Comparison of ENCODE assay signal across 26 cellular contexts in genomic region chr5:76332620-76333170, GRCh38.
A peak's percentile ranks its signal among the peaks of the same experiment; 100 is the strongest.
DNase-seq lines count a peak whose midpoint lies in the region; ATAC-seq and TF ChIP-seq lines count a peak whose summit lies in the region.
"Had no signal": no experiment of that assay in that cellular context is flagged by ENCODE, and none has a peak within 500 bp of the region (broad histone marks: within the 10 kb centered on the region; RNA-seq: fewer than 3 reads in every experiment).

No MANE protein-coding gene starts in this region.

- H3K4me3 ChIP-seq in esophagus squamous epithelium: no peak overlapping the region
- no peak overlapping the region for H3K4me3 ChIP-seq in brain microvascular endothelial cell (ENCODE audit: low read depth, low read length)
- H3K4me3 ChIP-seq: HAP-1, lower lobe of right lung, MG63, Peyer's patch, prostate gland, skin epidermis, tibial nerve had no signal

- no peaks in the 10 kb centered on the region for H3K9me3 Mint-ChIP-seq in activated naive CD8-positive, alpha-beta T cell treated with anti-CD3 and anti-CD28 coated beads, Interleukin-2, amount 50 U/mL, for 24 hours
- H3K9me3 Mint-ChIP-seq in activated naive CD8-positive, alpha-beta T cell treated with anti-CD3 and anti-CD28 coated beads for 36 hours: no peaks in the 10 kb centered on the region
- H3K9me3 Mint-ChIP-seq: activated naive CD4-positive, alpha-beta T cell treated with anti-CD3 and anti-CD28 coated beads, Interleukin-2, amount 50 U/mL, for 24 hours; IgD-negative memory B cell; stimulated activated naive B cell treated with anti-CD40 and anti-IgM and Interleukin-4, amounts not matched to agents 10 μg/mL and 1 μg/mL and 100 μg/mL, for 72 hours had no signal

- H3K27ac Mint-ChIP-seq in activated naive CD8-positive, alpha-beta T cell treated with anti-CD3 and anti-CD28 coated beads, Interleukin-2, amount 50 U/mL, for 24 hours: no peak overlapping the region
- no peak overlapping the region for H3K27ac Mint-ChIP-seq in activated naive CD8-positive, alpha-beta T cell treated with anti-CD3 and anti-CD28 coated beads for 36 hours
- H3K27ac Mint-ChIP-seq: activated naive CD4-positive, alpha-beta T cell treated with anti-CD3 and anti-CD28 coated beads, Interleukin-2, amount 50 U/mL, for 24 hours; IgD-negative memory B cell; stimulated activated naive B cell treated with anti-CD40 and anti-IgM and Interleukin-4, amounts not matched to agents 10 μg/mL and 1 μg/mL and 100 μg/mL, for 72 hours had no signal

- H3K27ac ChIP-seq in esophagus squamous epithelium: no peak overlapping the region
- H3K27ac ChIP-seq in brain microvascular endothelial cell: no peak overlapping the region
- H3K27ac ChIP-seq: lower lobe of right lung, neutrophil, Peyer's patch, prostate gland, tibial nerve had no signal

- no peaks in the 10 kb centered on the region for H3K36me3 Mint-ChIP-seq in activated naive CD8-positive, alpha-beta T cell treated with anti-CD3 and anti-CD28 coated beads, Interleukin-2, amount 50 U/mL, for 24 hours (ENCODE audit: low read depth)
- H3K36me3 Mint-ChIP-seq in activated naive CD8-positive, alpha-beta T cell treated with anti-CD3 and anti-CD28 coated beads for 36 hours: no peaks in the 10 kb centered on the region
- H3K36me3 Mint-ChIP-seq: activated naive CD4-positive, alpha-beta T cell treated with anti-CD3 and anti-CD28 coated beads, Interleukin-2, amount 50 U/mL, for 24 hours; IgD-negative memory B cell; stimulated activated naive B cell treated with anti-CD40 and anti-IgM and Interleukin-4, amounts not matched to agents 10 μg/mL and 1 μg/mL and 100 μg/mL, for 72 hours had no signal

- in situ Hi-C loops in brain microvascular endothelial cell (cut with HindIII; ENCODE audit: low pct_ligation_motif_present, low sequenced_read_pairs): no loop called here

- ATAC-seq in activated naive CD8-positive, alpha-beta T cell treated with anti-CD3 and anti-CD28 coated beads, Interleukin-2, amount 50 U/mL, for 24 hours: peak; percentile 43
- ATAC-seq in stimulated activated naive CD8-positive, alpha-beta T cell treated with anti-CD3 and anti-CD28 coated beads, Interleukin-15, Interleukin-2, amounts not matched to agents 100 U/mL and 50 U/mL, for 24 hours: peak; percentile 32
- ATAC-seq: lower lobe of right lung; stimulated activated naive B cell treated with anti-CD40 and anti-IgM and Interleukin-4, amounts not matched to agents 10 μg/mL and 1 μg/mL and 100 μg/mL, for 72 hours had no signal

- no peak overlapping the region for H3K4me3 Mint-ChIP-seq in activated naive CD8-positive, alpha-beta T cell treated with anti-CD3 and anti-CD28 coated beads, Interleukin-2, amount 50 U/mL, for 24 hours
- H3K4me3 Mint-ChIP-seq in activated naive CD8-positive, alpha-beta T cell treated with anti-CD3 and anti-CD28 coated beads for 36 hours: no peak overlapping the region
- H3K4me3 Mint-ChIP-seq: activated naive CD4-positive, alpha-beta T cell treated with anti-CD3 and anti-CD28 coated beads, Interleukin-2, amount 50 U/mL, for 24 hours; IgD-negative memory B cell; stimulated activated naive B cell treated with anti-CD40 and anti-IgM and Interleukin-4, amounts not matched to agents 10 μg/mL and 1 μg/mL and 100 μg/mL, for 72 hours had no signal

- H3K4me1 Mint-ChIP-seq in activated naive CD8-positive, alpha-beta T cell treated with anti-CD3 and anti-CD28 coated beads, Interleukin-2, amount 50 U/mL, for 24 hours: peaks cover 19% of the 10 kb centered on the region
- H3K4me1 Mint-ChIP-seq in activated naive CD8-positive, alpha-beta T cell treated with anti-CD3 and anti-CD28 coated beads for 36 hours: peaks cover 24% of the 10 kb centered on the region
- H3K4me1 Mint-ChIP-seq: stimulated activated naive B cell treated with anti-CD40 and anti-IgM and Interleukin-4, amounts not matched to agents 10 μg/mL and 1 μg/mL and 100 μg/mL, for 72 hours had no signal

- no peaks in the 10 kb centered on the region for H3K27me3 ChIP-seq in esophagus squamous epithelium
- peaks cover 1% of the 10 kb centered on the region for H3K27me3 ChIP-seq in brain microvascular endothelial cell (replicated peaks)
- H3K27me3 ChIP-seq: neutrophil, Peyer's patch, tibial nerve had no signal

- H3K36me3 ChIP-seq in esophagus squamous epithelium: no peaks in the 10 kb centered on the region
- no peaks in the 10 kb centered on the region for H3K36me3 ChIP-seq in brain microvascular endothelial cell (replicated peaks)
- H3K36me3 ChIP-seq: HAP-1, lower lobe of right lung, MG63, neutrophil, Peyer's patch, prostate gland, tibial nerve had no signal

- no peaks in the 10 kb centered on the region for H3K27me3 Mint-ChIP-seq in activated naive CD8-positive, alpha-beta T cell treated with anti-CD3 and anti-CD28 coated beads, Interleukin-2, amount 50 U/mL, for 24 hours
- H3K27me3 Mint-ChIP-seq in activated naive CD8-positive, alpha-beta T cell treated with anti-CD3 and anti-CD28 coated beads for 36 hours: no peaks in the 10 kb centered on the region
- H3K27me3 Mint-ChIP-seq: activated naive CD4-positive, alpha-beta T cell treated with anti-CD3 and anti-CD28 coated beads, Interleukin-2, amount 50 U/mL, for 24 hours; stimulated activated naive B cell treated with anti-CD40 and anti-IgM and Interleukin-4, amounts not matched to agents 10 μg/mL and 1 μg/mL and 100 μg/mL, for 72 hours had no signal

- no peak for TF ChIP-seq CTCF in esophagus squamous epithelium (IDR thresholded peaks at IDR 0.05)
- TF ChIP-seq CTCF in brain microvascular endothelial cell (IDR thresholded peaks at IDR 0.05; ENCODE audit: low read depth, low read length, missing control alignments): no peak

- WGBS in esophagus squamous epithelium, 2 donors: 75 to 89% methylated on average over 2 of the region's 2 CpGs

- no peak for DNase-seq in activated naive CD8-positive, alpha-beta T cell treated with anti-CD3 and anti-CD28 coated beads, Interleukin-2, amount 50 U/mL, for 24 hours
- no peak for DNase-seq in activated naive CD8-positive, alpha-beta T cell treated with anti-CD3 and anti-CD28 coated beads for 36 hours
- DNase-seq in RPMI7951 (ENCODE audit: low read depth) (peak; percentile 1), foreskin melanocyte (peak; percentile 96), SW480 (ENCODE audit: low spot score) (no peak), esophagus squamous epithelium (lab: John Stamatoyannopoulos, UW) (no peak), brain microvascular endothelial cell (no peak)
- DNase-seq in stimulated activated naive CD8-positive, alpha-beta T cell treated with anti-CD3 and anti-CD28 coated beads, Interleukin-15, Interleukin-2, amounts not matched to agents 100 U/mL and 50 U/mL, for 24 hours: no peak
- DNase-seq: activated CD4-positive, CD25-positive, alpha-beta regulatory T cell treated with anti-CD3 and anti-CD28 coated beads, Interleukin-2, amount 50 U/mL, for 72 hours; cerebellar nuclear complex; islet precursor cell; lower lobe of right lung; MG63; NCI-H1436; NCI-H510A; stimulated activated CD4-positive, alpha-beta T cell treated with anti-CD3 and anti-CD28 coated beads, Interleukin-2, amount 100 ng/mL, for 24 hours; stimulated activated naive B cell treated with anti-CD40 and anti-IgM and Interleukin-4, amounts not matched to agents 10 μg/mL and 1 μg/mL and 100 μg/mL, for 72 hours; T-helper 9 cell had no signal

- peaks cover 0 to 10% (median 0%) of the 10 kb centered on the region in 3 donors for H3K4me1 ChIP-seq in esophagus squamous epithelium
- H3K4me1 ChIP-seq: HAP-1, lower lobe of right lung, prostate gland had no signal

- TF ChIP-seq POLR2A in esophagus squamous epithelium (IDR thresholded peaks at IDR 0.05): no peak

- intact Hi-C loops in esophagus squamous epithelium (cut with DNase I): no loop called here

- no peaks in the 10 kb centered on the region for H3K9me3 ChIP-seq in esophagus squamous epithelium
- H3K9me3 ChIP-seq: HAP-1, lower lobe of right lung, MG63, neutrophil, Peyer's patch, prostate gland, tibial nerve had no signal

Comparison
In these comparisons a context has a peak if more than half of its experiments do, and no peak if none do; other contexts are left out.
1. DNase-seq: peak in RPMI7951 (single experiment) and foreskin melanocyte (single experiment); none in activated naive CD8-positive, alpha-beta T cell treated with anti-CD3 and anti-CD28 coated beads, Interleukin-2, amount 50 U/mL, for 24 hours (single experiment), activated naive CD8-positive, alpha-beta T cell treated with anti-CD3 and anti-CD28 coated beads for 36 hours (single experiment), stimulated activated naive CD8-positive, alpha-beta T cell treated with anti-CD3 and anti-CD28 coated beads, Interleukin-15, Interleukin-2, amounts not matched to agents 100 U/mL and 50 U/mL, for 24 hours (single experiment), SW480 (single experiment), esophagus squamous epithelium (single experiment) and brain microvascular endothelial cell (single experiment).